In the genomic region with DNA sequence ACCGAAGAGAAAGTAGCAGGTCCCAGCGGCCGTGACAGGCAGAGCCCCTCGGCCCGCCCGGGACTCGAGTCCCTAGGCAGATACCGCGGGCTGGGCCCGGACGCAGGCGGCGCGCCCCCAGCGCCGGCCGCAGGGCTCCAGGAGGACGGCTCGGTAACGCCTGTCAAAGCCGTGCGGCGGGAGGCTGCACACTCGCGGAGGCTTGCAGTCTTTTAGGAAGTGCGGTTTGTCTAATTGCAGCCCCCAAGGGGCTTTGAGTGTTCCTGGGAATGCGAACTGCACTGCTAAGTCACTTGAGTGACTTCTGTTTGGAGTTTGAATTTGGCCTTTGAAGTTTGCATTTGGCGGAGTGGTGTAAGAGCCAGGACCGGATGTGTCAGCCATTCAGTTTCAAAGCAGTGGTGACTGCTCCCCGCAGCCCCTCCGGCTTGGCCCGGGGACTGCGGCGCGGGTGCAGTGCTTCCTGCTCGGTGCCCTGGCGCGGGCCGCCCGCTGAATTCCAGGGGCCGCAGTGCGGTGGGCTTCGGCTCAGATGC, we compare ENCODE assay signal across 8 cellular contexts. TPM values are rescaled to one million over a fixed set of nuclear protein-coding genes. Genes with fewer than 3 reads are reported as not detected.
A peak's percentile ranks its signal among the peaks of the same experiment; 100 is the strongest.
DNase-seq lines count a peak whose midpoint lies in the region; ATAC-seq and TF ChIP-seq lines count a peak whose summit lies in the region.

No MANE protein-coding gene starts in this region.

- peak overlapping the region; percentile 73 to 91 (median 80) for H3K27ac Mint-ChIP-seq in naive thymus-derived CD8-positive, alpha-beta T cell

- H3K79me2 ChIP-seq in OCI-LY1 (ENCODE audit: insufficient read depth, low read length), result peaks cover 57% of the 10 kb centered on the region

- H3K9me3 ChIP-seq in BE2C, result no peaks in the 10 kb centered on the region
- H3K9me3 ChIP-seq in OCI-LY1 (ENCODE audit: low read length), result no peaks in the 10 kb centered on the region
- no peaks in the 10 kb centered on the region for H3K9me3 ChIP-seq in testis

- H3K4me3 ChIP-seq in BE2C (ENCODE audit: low read depth, low read length) (peak overlapping the region; percentile 93), OCI-LY1 (ENCODE audit: low read depth, low read length, poor library complexity, severe bottlenecking) (peak overlapping the region; percentile 91), testis (peak overlapping the region; percentile 95 to 97)

- peak overlapping the region; percentile 88 for H3K9ac ChIP-seq in OCI-LY1 (ENCODE audit: low read length)

- no peak for TF ChIP-seq POLR2A in testis (IDR thresholded peaks at IDR 0.05)

- TF ChIP-seq CTCF in BE2C (IDR thresholded peaks at IDR 0.05; ENCODE audit: low read depth, low read length) (no peak), OCI-LY1 (IDR thresholded peaks at IDR 0.05; ENCODE audit: low read length) (no peak; the same call in 1 of the 2 replicates), testis (IDR thresholded peaks at IDR 0.05) (no peak)

- peaks cover 21 to 59% (median 44%) of the 10 kb centered on the region in 4 donors for H3K4me1 Mint-ChIP-seq in naive thymus-derived CD8-positive, alpha-beta T cell

- H3K27me3 Mint-ChIP-seq in naive thymus-derived CD8-positive, alpha-beta T cell, result no peaks in the 10 kb centered on the region

- peaks cover 14% of the 10 kb centered on the region for H3K36me3 ChIP-seq in BE2C
- peaks cover 13% of the 10 kb centered on the region; the same call in 1 of the 2 replicates for H3K36me3 ChIP-seq in OCI-LY1 (ENCODE audit: insufficient read depth, low read length)
- H3K36me3 ChIP-seq in testis (ENCODE audit: low read depth, missing control alignments), result no peaks in the 10 kb centered on the region

- POLR2A ChIA-PET in naive thymus-derived CD8-positive, alpha-beta T cell (lab: Charles Lee), result no interaction called here

- no peaks in the 10 kb centered on the region for H3F3A ChIP-seq in OCI-LY1 (ENCODE audit: insufficient read depth, low read length)

- peaks cover 27% of the 10 kb centered on the region for H3K4me1 ChIP-seq in BE2C
- H3K4me1 ChIP-seq in OCI-LY1 (ENCODE audit: insufficient read depth, low read length, severe bottlenecking), result peaks cover 70% of the 10 kb centered on the region
- no peaks in the 10 kb centered on the region for H3K4me1 ChIP-seq in testis

- H3K36me3 Mint-ChIP-seq in naive thymus-derived CD8-positive, alpha-beta T cell, result peaks cover 0 to 3% (median 0%) of the 10 kb centered on the region in 3 donors

- H3K4me2 ChIP-seq in OCI-LY1 (ENCODE audit: low read length), result peak overlapping the region; percentile 91

- ATAC-seq in GM18868 (IDR thresholded peaks at IDR 0.05; ENCODE audit: unreplicated experiment) (peak; percentile 36), HG03066 (IDR thresholded peaks at IDR 0.05; ENCODE audit: low read depth, unreplicated experiment) (peak; percentile 37)
- ATAC-seq in naive thymus-derived CD8-positive, alpha-beta T cell, result peak; percentile 17 to 24

- H3K9me2 ChIP-seq in OCI-LY1 (ENCODE audit: low read depth, low read length), result no peaks in the 10 kb centered on the region

- no peaks in the 10 kb centered on the region for H3K27me3 ChIP-seq in BE2C
- H3K27me3 ChIP-seq in OCI-LY1 (ENCODE audit: insufficient read depth, low read length), result no peaks in the 10 kb centered on the region
- no peaks in the 10 kb centered on the region for H3K27me3 ChIP-seq in testis

- H2AFZ ChIP-seq in OCI-LY1 (ENCODE audit: low read length), result no peak overlapping the region

- intact Hi-C loops in testis (cut with DNase I; ENCODE audit: low total_unique reads), result no loop called here

- H3K27ac ChIP-seq in OCI-LY1 (ENCODE audit: low read depth, low read length, poor library complexity, severe bottlenecking), result peak overlapping the region; percentile 61
- peak overlapping the region; percentile 95 to 97 for H3K27ac ChIP-seq in testis

- no peaks in the 10 kb centered on the region for H4K20me1 ChIP-seq in OCI-LY1 (ENCODE audit: insufficient read depth, low read length)

- no peaks in the 10 kb centered on the region for H3K9me3 Mint-ChIP-seq in naive thymus-derived CD8-positive, alpha-beta T cell

- 0% methylated on average over 6 to 25 of the region's 43 CpGs for WGBS in testis, 2 donors

- peak overlapping the region; percentile 79 to 94 (median 92) for H3K4me3 Mint-ChIP-seq in naive thymus-derived CD8-positive, alpha-beta T cell

- DNase-seq in BE2C, result peak; percentile 73
- DNase-seq in activated T-helper 1 cell treated with Interleukin-2 at 50 U/mL for 16 hours (ENCODE audit: low read depth), result peak; percentile 46
- peak; percentile 47 for DNase-seq in fibroblast of gingiva (ENCODE audit: low read depth)
- DNase-seq in naive thymus-derived CD8-positive, alpha-beta T cell, result peak; percentile 19 to 68 (median 50)
- peak; percentile 59 for DNase-seq in testis

RNA-seq across cellular contexts. Expression of a gene that starts 1.3 kb away (rescaled TPM):
- 35.5 TPM for polyA plus RNA-seq in BE2C (2012; ENCODE audit: insufficient read depth, insufficient read length, low read depth)
- total RNA-seq in naive thymus-derived CD8-positive, alpha-beta T cell, result 10 to 100 TPM; 35.6 to 38.0 TPM
- polyA plus RNA-seq in naive thymus-derived CD8-positive, alpha-beta T cell, result 10 to 100 TPM; 15.3 to 20.3 (median 19.2) TPM
- total RNA-seq in testis, result 10 to 100 TPM; 42.5 to 52.0 TPM
- polyA plus RNA-seq in testis (ENCODE audit: insufficient read depth, low read depth, low replicate concordance), result 20.4 TPM

Comparison
In these comparisons a context has a peak if more than half of its experiments do, and no peak if none do; other contexts are left out.
1. Peak in every context shown above with its lines: DNase-seq, ATAC-seq, H3K4me3 ChIP-seq and H3K27ac ChIP-seq.